In genomic region chr12:57529831-57530230, GRCh38 we compare ENCODE assay signal across 20 cellular contexts. TPM values are rescaled to one million over a fixed set of nuclear protein-coding genes. Genes with fewer than 3 reads are reported as not detected.
DNase-seq lines count a peak whose midpoint lies in the region; ATAC-seq and TF ChIP-seq lines count a peak whose summit lies in the region.
"Had no signal": no experiment of that assay in that cellular context is flagged by ENCODE, and none has a peak within 500 bp of the region (broad histone marks: within the 10 kb centered on the region; RNA-seq: fewer than 3 reads in every experiment).

No MANE protein-coding gene starts in this region.

- no peak overlapping the region for H3K4me3 Mint-ChIP-seq in activated naive CD8-positive, alpha-beta T cell
- H3K4me3 Mint-ChIP-seq in activated naive CD8-positive, alpha-beta T cell treated with anti-CD3 and anti-CD28 coated beads, Interleukin-2, amount 50 U/mL, for 24 hours = no peak overlapping the region
- no peak overlapping the region for H3K4me3 Mint-ChIP-seq in endothelial cell (ENCODE audit: unreplicated experiment)
- H3K4me3 Mint-ChIP-seq: activated CD8-positive, alpha-beta T cell treated with anti-CD3 and anti-CD28 coated beads, Interleukin-2, amount 10 ng/mL, durations not matched to agents 7 days and 5 days; CD8-positive, alpha-beta T cell; immature natural killer cell had no signal

- H3K9me2 ChIP-seq in MM.1S (replicated peaks; ENCODE audit: insufficient read depth, low read length) = no peaks in the 10 kb centered on the region

- H3K79me2 ChIP-seq in MM.1S (ENCODE audit: low read length) = peaks cover 15% of the 10 kb centered on the region

- no peaks in the 10 kb centered on the region; the same call in 1 of the 2 replicates for H3F3A ChIP-seq in MM.1S (ENCODE audit: insufficient read depth, low read length)

- peaks cover 1% of the 10 kb centered on the region for H3K4me1 Mint-ChIP-seq in activated naive CD8-positive, alpha-beta T cell (ENCODE audit: low read depth)
- H3K4me1 Mint-ChIP-seq in activated naive CD8-positive, alpha-beta T cell treated with anti-CD3 and anti-CD28 coated beads, Interleukin-2, amount 50 U/mL, for 24 hours = peaks cover 2% of the 10 kb centered on the region
- peaks cover 3% of the 10 kb centered on the region for H3K4me1 Mint-ChIP-seq in endothelial cell (ENCODE audit: unreplicated experiment)

- no peaks in the 10 kb centered on the region for H3K9me3 ChIP-seq in MM.1S (replicated peaks; ENCODE audit: insufficient read depth, low read length)
- H3K9me3 ChIP-seq: left lung, mucosa of descending colon had no signal

- H3K36me3 Mint-ChIP-seq in activated naive CD8-positive, alpha-beta T cell = no peaks in the 10 kb centered on the region
- H3K36me3 Mint-ChIP-seq in activated naive CD8-positive, alpha-beta T cell treated with anti-CD3 and anti-CD28 coated beads, Interleukin-2, amount 50 U/mL, for 24 hours (ENCODE audit: low read depth) = peaks cover 32% of the 10 kb centered on the region
- peaks cover 42% of the 10 kb centered on the region for H3K36me3 Mint-ChIP-seq in endothelial cell (ENCODE audit: low read depth, unreplicated experiment)

- H3K27me3 ChIP-seq in MM.1S (replicated peaks; ENCODE audit: insufficient read depth, low read length) = no peaks in the 10 kb centered on the region
- H3K27me3 ChIP-seq: left lung had no signal

- H3K4me2 ChIP-seq in MM.1S (ENCODE audit: low read depth, low read length) = no peak overlapping the region

- H3K9ac ChIP-seq in MM.1S (ENCODE audit: low read length) = no peak overlapping the region

- no peak overlapping the region for H3K27ac ChIP-seq in MM.1S (ENCODE audit: low read length)
- H3K27ac ChIP-seq: left lung had no signal

- no peaks in the 10 kb centered on the region for H4K20me1 ChIP-seq in MM.1S (ENCODE audit: insufficient read depth, low read length)

- TF ChIP-seq CTCF in MM.1S (IDR thresholded peaks at IDR 0.05; ENCODE audit: low read length) = no peak
- TF ChIP-seq CTCF in endothelial cell (IDR thresholded peaks at IDR 0.05; ENCODE audit: unreplicated experiment) = no peak

- H2AFZ ChIP-seq in MM.1S (ENCODE audit: low read length) = no peak overlapping the region

- intact Hi-C loops in posterior vena cava (cut with DNase I) = no loop called here

- H3K27me3 Mint-ChIP-seq in activated naive CD8-positive, alpha-beta T cell = no peaks in the 10 kb centered on the region
- no peaks in the 10 kb centered on the region for H3K27me3 Mint-ChIP-seq in activated naive CD8-positive, alpha-beta T cell treated with anti-CD3 and anti-CD28 coated beads, Interleukin-2, amount 50 U/mL, for 24 hours
- H3K27me3 Mint-ChIP-seq in endothelial cell (ENCODE audit: unreplicated experiment) = peaks cover 13% of the 10 kb centered on the region

- no peaks in the 10 kb centered on the region for H3K9me3 Mint-ChIP-seq in activated naive CD8-positive, alpha-beta T cell (ENCODE audit: low read depth)
- no peaks in the 10 kb centered on the region for H3K9me3 Mint-ChIP-seq in activated naive CD8-positive, alpha-beta T cell treated with anti-CD3 and anti-CD28 coated beads, Interleukin-2, amount 50 U/mL, for 24 hours
- H3K9me3 Mint-ChIP-seq in endothelial cell (ENCODE audit: unreplicated experiment) = no peaks in the 10 kb centered on the region
- H3K9me3 Mint-ChIP-seq: CD8-positive, alpha-beta T cell; immature natural killer cell had no signal

- no peak for ATAC-seq in activated naive CD8-positive, alpha-beta T cell treated with anti-CD3 and anti-CD28 coated beads, Interleukin-2, amount 50 U/mL, for 24 hours
- no peak for ATAC-seq in GM21529 (IDR thresholded peaks at IDR 0.05; ENCODE audit: unreplicated experiment)
- ATAC-seq: activated CD8-positive, alpha-beta T cell treated with anti-CD3 and anti-CD28 coated beads, Interleukin-2, amount 10 ng/mL, durations not matched to agents 7 days and 5 days; CD8-positive, alpha-beta T cell; left lung; mucosa of descending colon; SK-N-SH treated with all-trans-retinoic acid at 6 μM for 48 hours had no signal

- H3K4me1 ChIP-seq in MM.1S (ENCODE audit: low read length) = no peaks in the 10 kb centered on the region

- no peak for DNase-seq in activated naive CD8-positive, alpha-beta T cell treated with anti-CD3 and anti-CD28 coated beads, Interleukin-2, amount 50 U/mL, for 24 hours
- DNase-seq in MM.1S (peak; percentile 5), endothelial cell (ENCODE audit: low spot score) (no peak), posterior vena cava (ENCODE audit: low spot score) (peak; percentile 59), NCI-H510A (lab: John Stamatoyannopoulos, UW) (no peak), NCI-H2107 treated with DMSO at 0.1 percent for 48 hours (lab: John Stamatoyannopoulos, UW; ENCODE audit: unreplicated experiment) (no peak)
- DNase-seq: activated CD8-positive, alpha-beta T cell treated with anti-CD3 and anti-CD28 coated beads, Interleukin-2, amount 10 ng/mL, durations not matched to agents 7 days and 5 days; CD8-positive, alpha-beta T cell; dermis blood vessel endothelial cell; GOT3; immature natural killer cell; KBM-7; left lung; mucosa of descending colon; NCI-H187; NCI-H226; T1000 had no signal

- peak overlapping the region; percentile 16 for H3K27ac Mint-ChIP-seq in activated naive CD8-positive, alpha-beta T cell
- H3K27ac Mint-ChIP-seq in activated naive CD8-positive, alpha-beta T cell treated with anti-CD3 and anti-CD28 coated beads, Interleukin-2, amount 50 U/mL, for 24 hours = no peak overlapping the region
- peak overlapping the region; percentile 26 for H3K27ac Mint-ChIP-seq in endothelial cell (ENCODE audit: unreplicated experiment)
- H3K27ac Mint-ChIP-seq: activated CD8-positive, alpha-beta T cell treated with anti-CD3 and anti-CD28 coated beads, Interleukin-2, amount 10 ng/mL, durations not matched to agents 7 days and 5 days had no signal

- H3K4me3 ChIP-seq in MM.1S (ENCODE audit: low read length) = no peak overlapping the region
- H3K4me3 ChIP-seq: left lung, mucosa of descending colon had no signal

- peaks cover 7% of the 10 kb centered on the region; the same call in 1 of the 2 replicates for H3K36me3 ChIP-seq in MM.1S (replicated peaks; ENCODE audit: insufficient read depth, low read length)

RNA-seq across cellular contexts. Expression of gene MBD6, which starts 7.2 kb away (rescaled TPM):
- 99.0 TPM for total RNA-seq in endothelial cell (ENCODE audit: unreplicated experiment)
- total RNA-seq in posterior vena cava = 10 to 100 TPM; 46.5 to 49.1 TPM

RNA-seq across cellular contexts. Expression of gene DDIT3, which starts 9.5 kb away (rescaled TPM):
- total RNA-seq in endothelial cell (ENCODE audit: unreplicated experiment) = 4.2 TPM
- total RNA-seq in posterior vena cava = 10 to 100 TPM; 34.0 to 43.8 TPM

RNA-seq across cellular contexts. Expression of gene DCTN2, which starts 17.2 kb away (rescaled TPM):
- total RNA-seq in endothelial cell (ENCODE audit: unreplicated experiment) (195 TPM), posterior vena cava (100 to 1,000 TPM in 1 of 2 donors, 10 to 100 TPM in 1; 90.6 to 104 TPM)

RNA-seq across cellular contexts. Expression of gene KIF5A, which starts 20.0 kb away (rescaled TPM):
- total RNA-seq in endothelial cell (ENCODE audit: unreplicated experiment) = 0.46 TPM
- total RNA-seq in posterior vena cava = under 1 TPM; 0.10 to 0.14 TPM

RNA-seq across cellular contexts. Expression of gene MARS1, which starts 42.0 kb away (rescaled TPM):
- total RNA-seq in endothelial cell (ENCODE audit: unreplicated experiment) (183 TPM), posterior vena cava (100 to 1,000 TPM; 135 to 142 TPM)

Comparison
In these comparisons a context has a peak if more than half of its experiments do, and no peak if none do; other contexts are left out.
1. DNase-seq: peak in MM.1S (single experiment) and posterior vena cava (single experiment); none in activated naive CD8-positive, alpha-beta T cell treated with anti-CD3 and anti-CD28 coated beads, Interleukin-2, amount 50 U/mL, for 24 hours (single experiment), endothelial cell (single experiment), NCI-H510A (single experiment) and NCI-H2107 treated with DMSO at 0.1 percent for 48 hours (single experiment).